8 cellular contexts compared by ENCODE assay signal in genomic region chr22:43001271-43002197, GRCh38.
DNase-seq lines count a peak whose midpoint lies in the region; ATAC-seq and TF ChIP-seq lines count a peak whose summit lies in the region.
"Had no signal": no experiment of that assay in that cellular context is flagged by ENCODE, and none has a peak within 500 bp of the region (broad histone marks: within the 10 kb centered on the region; RNA-seq: fewer than 3 reads in every experiment).

No MANE protein-coding gene starts in this region.

- no peaks in the 10 kb centered on the region for H3K9me2 ChIP-seq in Loucy (replicated peaks; ENCODE audit: low read depth, low read length)

- ATAC-seq in stimulated activated naive CD8-positive, alpha-beta T cell treated with anti-CD3 and anti-CD28 coated beads, Interleukin-15, amount 100 ng/mL, for 72 hours, result peak; percentile 28
- ATAC-seq in HG03439 (IDR thresholded peaks at IDR 0.05; ENCODE audit: unreplicated experiment) (no peak), HG02588 (IDR thresholded peaks at IDR 0.05; ENCODE audit: unreplicated experiment) (no peak)

- peaks cover 81% of the 10 kb centered on the region for H3K4me1 Mint-ChIP-seq in activated naive CD8-positive, alpha-beta T cell (ENCODE audit: low read depth)
- H3K4me1 Mint-ChIP-seq in stimulated activated naive CD8-positive, alpha-beta T cell treated with anti-CD3 and anti-CD28 coated beads, Interleukin-15, amount 100 ng/mL, for 72 hours, result peaks cover 93% of the 10 kb centered on the region

- H3K36me3 Mint-ChIP-seq in activated naive CD8-positive, alpha-beta T cell, result peaks cover 3% of the 10 kb centered on the region

- no peak overlapping the region for H3K4me3 ChIP-seq in Loucy (ENCODE audit: low read length, poor library complexity, severe bottlenecking)
- peak overlapping the region; percentile 28; the same call in 1 of the 2 replicates for H3K4me3 ChIP-seq in iPS-20b (ENCODE audit: low read length)

- H2AFZ ChIP-seq in Loucy (ENCODE audit: low read length), result no peak overlapping the region

- no peak overlapping the region for H3K27ac ChIP-seq in iPS-20b (ENCODE audit: low read length)

- H3K9me3 Mint-ChIP-seq in activated naive CD8-positive, alpha-beta T cell (ENCODE audit: low read depth), result no peaks in the 10 kb centered on the region
- no peaks in the 10 kb centered on the region for H3K9me3 Mint-ChIP-seq in stimulated activated naive CD8-positive, alpha-beta T cell treated with anti-CD3 and anti-CD28 coated beads, Interleukin-15, amount 100 ng/mL, for 72 hours

- H3K27me3 ChIP-seq in Loucy (ENCODE audit: insufficient read depth, low read length, poor library complexity, severe bottlenecking) (no peaks in the 10 kb centered on the region), iPS-20b (ENCODE audit: insufficient read depth, low read length) (no peaks in the 10 kb centered on the region)

- H3K4me1 ChIP-seq in Loucy (ENCODE audit: insufficient read depth, low read length, poor library complexity, severe bottlenecking) (peaks cover 67% of the 10 kb centered on the region), iPS-20b (ENCODE audit: insufficient read depth, low read length) (peaks cover 45% of the 10 kb centered on the region)

- peak in 1 of 2 donors; percentile 27 for DNase-seq in stimulated activated naive CD8-positive, alpha-beta T cell treated with anti-CD3 and anti-CD28 coated beads, Interleukin-15, amount 100 ng/mL, for 72 hours
- DNase-seq in activated T-cell treated with anti-CD3 and anti-CD28 coated beads, Interleukin-2, amount 50 U/mL, for 48 hours, result no peak
- DNase-seq: glutamatergic neuron had no signal

- H3K79me2 ChIP-seq in Loucy (ENCODE audit: insufficient read depth, low read length), result peaks cover 97% of the 10 kb centered on the region

- H3K36me3 ChIP-seq in Loucy (ENCODE audit: insufficient read depth, low read length) (no peaks in the 10 kb centered on the region), iPS-20b (ENCODE audit: insufficient read depth, low read depth, low read length) (no peaks in the 10 kb centered on the region)

- H4K20me1 ChIP-seq in Loucy (ENCODE audit: insufficient read depth, low read length, poor library complexity, severe bottlenecking), result peaks cover 81% of the 10 kb centered on the region

- H3K27me3 Mint-ChIP-seq in activated naive CD8-positive, alpha-beta T cell, result no peaks in the 10 kb centered on the region
- H3K27me3 Mint-ChIP-seq in stimulated activated naive CD8-positive, alpha-beta T cell treated with anti-CD3 and anti-CD28 coated beads, Interleukin-15, amount 100 ng/mL, for 72 hours, result no peaks in the 10 kb centered on the region

- H3K4me3 Mint-ChIP-seq in activated naive CD8-positive, alpha-beta T cell, result peak overlapping the region; percentile 18
- H3K4me3 Mint-ChIP-seq in stimulated activated naive CD8-positive, alpha-beta T cell treated with anti-CD3 and anti-CD28 coated beads, Interleukin-15, amount 100 ng/mL, for 72 hours, result peak overlapping the region; percentile 27 to 40

- H3K4me2 ChIP-seq in Loucy (ENCODE audit: low read depth, low read length, poor library complexity, severe bottlenecking), result peak overlapping the region; percentile 24

- 0 out of 2 replicates have a peak, but pooled peaks cover 3% of the 10 kb centered on the region for H3F3A ChIP-seq in Loucy (ENCODE audit: low read depth)

- H3K27ac Mint-ChIP-seq in activated naive CD8-positive, alpha-beta T cell, result peak overlapping the region; percentile 54
- H3K27ac Mint-ChIP-seq in stimulated activated naive CD8-positive, alpha-beta T cell treated with anti-CD3 and anti-CD28 coated beads, Interleukin-15, amount 100 ng/mL, for 72 hours, result peak overlapping the region; percentile 55 to 64

- H3K9ac ChIP-seq in Loucy (ENCODE audit: low read depth, low read length, poor library complexity, severe bottlenecking) (peak overlapping the region; percentile 27), iPS-20b (ENCODE audit: low read depth, low read length) (no peak overlapping the region)

- no peak for TF ChIP-seq CTCF in Loucy (conservative IDR thresholded peaks at IDR 0.05; ENCODE audit: low read length)

- H3K9me3 ChIP-seq in Loucy (ENCODE audit: insufficient read depth, low read depth, low read length), result no peaks in the 10 kb centered on the region
- H3K9me3 ChIP-seq in iPS-20b (ENCODE audit: insufficient read depth, low read depth, low read length), result no peaks in the 10 kb centered on the region; the same call in 1 of the 2 replicates
